ENCODE assay signal across 1 cellular context in the genomic region with DNA sequence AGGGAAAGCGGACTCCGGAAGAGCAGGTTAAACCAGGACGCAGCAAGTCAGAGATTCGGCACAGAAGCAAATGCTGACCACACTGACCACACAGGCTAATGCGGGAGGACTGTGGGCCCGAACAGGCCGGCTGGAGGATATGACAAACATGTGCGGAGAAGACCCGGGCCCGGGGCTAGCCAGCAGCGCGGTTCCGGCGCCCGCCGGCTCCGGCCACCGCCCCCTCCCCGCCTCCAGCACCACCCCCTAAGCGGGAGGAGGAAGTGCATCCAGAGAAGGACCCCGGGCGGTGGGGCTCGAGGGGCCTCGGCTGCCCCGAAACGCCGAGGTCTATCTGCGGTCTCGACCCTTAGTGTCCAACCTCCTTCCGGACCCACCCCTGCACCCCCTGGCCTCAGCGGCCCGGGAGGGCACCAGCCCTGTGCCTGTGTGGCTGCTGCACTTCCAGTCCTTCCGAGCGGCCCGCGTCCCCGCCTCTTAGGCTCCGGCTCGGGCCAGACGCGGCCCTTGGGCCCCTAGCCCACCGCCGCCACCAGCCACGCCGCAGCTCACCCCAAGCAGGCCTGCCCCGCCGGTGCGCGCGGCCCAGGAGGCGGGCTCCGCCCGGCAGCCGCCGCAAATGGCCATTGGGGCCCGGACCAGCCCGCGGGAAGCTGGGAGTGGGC.
TF ChIP-seq lines count a peak whose summit lies in the region.

No MANE protein-coding gene starts in this region.

TF ChIP-seq in HepG2, 621 proteins besides CTCF, POLR2A, EP300 and RAD21 (continues in another document):
- TF ChIP-seq ATF7-NPFF (CRISPR knock-in tag; IDR thresholded peaks at IDR 0.05; ENCODE audit: low read depth) = peak; percentile 56
- TF ChIP-seq SETDB1 (CRISPR knock-in tag; IDR thresholded peaks at IDR 0.05; ENCODE audit: borderline replicate concordance) = no peak
- TF ChIP-seq ZNF768 (CRISPR knock-in tag; IDR thresholded peaks at IDR 0.05) = 0 out of 2 replicates have a peak, but pooled peaks have one; percentile 56
- 0 out of 2 replicates have a peak, but pooled peaks have one; percentile 55 for TF ChIP-seq ZNF274 (CRISPR knock-in tag; IDR thresholded peaks at IDR 0.05)
- no peak for TF ChIP-seq EEA1 (CRISPR knock-in tag; IDR thresholded peaks at IDR 0.05; ENCODE audit: borderline replicate concordance)
- TF ChIP-seq, protein P1, sequence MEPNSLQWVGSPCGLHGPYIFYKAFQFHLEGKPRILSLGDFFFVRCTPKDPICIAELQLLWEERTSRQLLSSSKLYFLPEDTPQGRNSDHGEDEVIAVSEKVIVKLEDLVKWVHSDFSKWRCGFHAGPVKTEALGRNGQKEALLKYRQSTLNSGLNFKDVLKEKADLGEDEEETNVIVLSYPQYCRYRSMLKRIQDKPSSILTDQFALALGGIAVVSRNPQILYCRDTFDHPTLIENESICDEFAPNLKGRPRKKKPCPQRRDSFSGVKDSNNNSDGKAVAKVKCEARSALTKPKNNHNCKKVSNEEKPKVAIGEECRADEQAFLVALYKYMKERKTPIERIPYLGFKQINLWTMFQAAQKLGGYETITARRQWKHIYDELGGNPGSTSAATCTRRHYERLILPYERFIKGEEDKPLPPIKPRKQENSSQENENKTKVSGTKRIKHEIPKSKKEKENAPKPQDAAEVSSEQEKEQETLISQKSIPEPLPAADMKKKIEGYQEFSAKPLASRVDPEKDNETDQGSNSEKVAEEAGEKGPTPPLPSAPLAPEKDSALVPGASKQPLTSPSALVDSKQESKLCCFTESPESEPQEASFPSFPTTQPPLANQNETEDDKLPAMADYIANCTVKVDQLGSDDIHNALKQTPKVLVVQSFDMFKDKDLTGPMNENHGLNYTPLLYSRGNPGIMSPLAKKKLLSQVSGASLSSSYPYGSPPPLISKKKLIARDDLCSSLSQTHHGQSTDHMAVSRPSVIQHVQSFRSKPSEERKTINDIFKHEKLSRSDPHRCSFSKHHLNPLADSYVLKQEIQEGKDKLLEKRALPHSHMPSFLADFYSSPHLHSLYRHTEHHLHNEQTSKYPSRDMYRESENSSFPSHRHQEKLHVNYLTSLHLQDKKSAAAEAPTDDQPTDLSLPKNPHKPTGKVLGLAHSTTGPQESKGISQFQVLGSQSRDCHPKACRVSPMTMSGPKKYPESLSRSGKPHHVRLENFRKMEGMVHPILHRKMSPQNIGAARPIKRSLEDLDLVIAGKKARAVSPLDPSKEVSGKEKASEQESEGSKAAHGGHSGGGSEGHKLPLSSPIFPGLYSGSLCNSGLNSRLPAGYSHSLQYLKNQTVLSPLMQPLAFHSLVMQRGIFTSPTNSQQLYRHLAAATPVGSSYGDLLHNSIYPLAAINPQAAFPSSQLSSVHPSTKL (CRISPR knock-in tag; IDR thresholded peaks at IDR 0.05) = peak; percentile 52; the same call in 1 of the 2 replicates
- TF ChIP-seq HNRNPL (IDR thresholded peaks at IDR 0.05; ENCODE audit: low read depth, low read length) = peak; percentile 68; the same call in 1 of the 2 replicates
- TF ChIP-seq ZMYM4 (CRISPR knock-in tag; IDR thresholded peaks at IDR 0.05) = no peak
- TF ChIP-seq, protein P2, sequence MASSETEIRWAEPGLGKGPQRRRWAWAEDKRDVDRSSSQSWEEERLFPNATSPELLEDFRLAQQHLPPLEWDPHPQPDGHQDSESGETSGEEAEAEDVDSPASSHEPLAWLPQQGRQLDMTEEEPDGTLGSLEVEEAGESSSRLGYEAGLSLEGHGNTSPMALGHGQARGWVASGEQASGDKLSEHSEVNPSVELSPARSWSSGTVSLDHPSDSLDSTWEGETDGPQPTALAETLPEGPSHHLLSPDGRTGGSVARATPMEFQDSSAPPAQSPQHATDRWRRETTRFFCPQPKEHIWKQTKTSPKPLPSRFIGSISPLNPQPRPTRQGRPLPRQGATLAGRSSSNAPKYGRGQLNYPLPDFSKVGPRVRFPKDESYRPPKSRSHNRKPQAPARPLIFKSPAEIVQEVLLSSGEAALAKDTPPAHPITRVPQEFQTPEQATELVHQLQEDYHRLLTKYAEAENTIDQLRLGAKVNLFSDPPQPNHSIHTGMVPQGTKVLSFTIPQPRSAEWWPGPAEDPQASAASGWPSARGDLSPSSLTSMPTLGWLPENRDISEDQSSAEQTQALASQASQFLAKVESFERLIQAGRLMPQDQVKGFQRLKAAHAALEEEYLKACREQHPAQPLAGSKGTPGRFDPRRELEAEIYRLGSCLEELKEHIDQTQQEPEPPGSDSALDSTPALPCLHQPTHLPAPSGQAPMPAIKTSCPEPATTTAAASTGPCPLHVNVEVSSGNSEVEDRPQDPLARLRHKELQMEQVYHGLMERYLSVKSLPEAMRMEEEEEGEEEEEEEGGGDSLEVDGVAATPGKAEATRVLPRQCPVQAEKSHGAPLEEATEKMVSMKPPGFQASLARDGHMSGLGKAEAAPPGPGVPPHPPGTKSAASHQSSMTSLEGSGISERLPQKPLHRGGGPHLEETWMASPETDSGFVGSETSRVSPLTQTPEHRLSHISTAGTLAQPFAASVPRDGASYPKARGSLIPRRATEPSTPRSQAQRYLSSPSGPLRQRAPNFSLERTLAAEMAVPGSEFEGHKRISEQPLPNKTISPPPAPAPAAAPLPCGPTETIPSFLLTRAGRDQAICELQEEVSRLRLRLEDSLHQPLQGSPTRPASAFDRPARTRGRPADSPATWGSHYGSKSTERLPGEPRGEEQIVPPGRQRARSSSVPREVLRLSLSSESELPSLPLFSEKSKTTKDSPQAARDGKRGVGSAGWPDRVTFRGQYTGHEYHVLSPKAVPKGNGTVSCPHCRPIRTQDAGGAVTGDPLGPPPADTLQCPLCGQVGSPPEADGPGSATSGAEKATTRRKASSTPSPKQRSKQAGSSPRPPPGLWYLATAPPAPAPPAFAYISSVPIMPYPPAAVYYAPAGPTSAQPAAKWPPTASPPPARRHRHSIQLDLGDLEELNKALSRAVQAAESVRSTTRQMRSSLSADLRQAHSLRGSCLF (CRISPR knock-in tag; IDR thresholded peaks at IDR 0.05; ENCODE audit: borderline replicate concordance) = no peak
- no peak for TF ChIP-seq ZBTB1 (CRISPR knock-in tag; IDR thresholded peaks at IDR 0.05; ENCODE audit: borderline replicate concordance)
- TF ChIP-seq ZNF557 (CRISPR knock-in tag; IDR thresholded peaks at IDR 0.05) = 0 out of 2 replicates have a peak, but pooled peaks have one; percentile 22
- TF ChIP-seq, protein P3, sequence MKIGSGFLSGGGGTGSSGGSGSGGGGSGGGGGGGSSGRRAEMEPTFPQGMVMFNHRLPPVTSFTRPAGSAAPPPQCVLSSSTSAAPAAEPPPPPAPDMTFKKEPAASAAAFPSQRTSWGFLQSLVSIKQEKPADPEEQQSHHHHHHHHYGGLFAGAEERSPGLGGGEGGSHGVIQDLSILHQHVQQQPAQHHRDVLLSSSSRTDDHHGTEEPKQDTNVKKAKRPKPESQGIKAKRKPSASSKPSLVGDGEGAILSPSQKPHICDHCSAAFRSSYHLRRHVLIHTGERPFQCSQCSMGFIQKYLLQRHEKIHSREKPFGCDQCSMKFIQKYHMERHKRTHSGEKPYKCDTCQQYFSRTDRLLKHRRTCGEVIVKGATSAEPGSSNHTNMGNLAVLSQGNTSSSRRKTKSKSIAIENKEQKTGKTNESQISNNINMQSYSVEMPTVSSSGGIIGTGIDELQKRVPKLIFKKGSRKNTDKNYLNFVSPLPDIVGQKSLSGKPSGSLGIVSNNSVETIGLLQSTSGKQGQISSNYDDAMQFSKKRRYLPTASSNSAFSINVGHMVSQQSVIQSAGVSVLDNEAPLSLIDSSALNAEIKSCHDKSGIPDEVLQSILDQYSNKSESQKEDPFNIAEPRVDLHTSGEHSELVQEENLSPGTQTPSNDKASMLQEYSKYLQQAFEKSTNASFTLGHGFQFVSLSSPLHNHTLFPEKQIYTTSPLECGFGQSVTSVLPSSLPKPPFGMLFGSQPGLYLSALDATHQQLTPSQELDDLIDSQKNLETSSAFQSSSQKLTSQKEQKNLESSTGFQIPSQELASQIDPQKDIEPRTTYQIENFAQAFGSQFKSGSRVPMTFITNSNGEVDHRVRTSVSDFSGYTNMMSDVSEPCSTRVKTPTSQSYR (CRISPR knock-in tag; IDR thresholded peaks at IDR 0.05; ENCODE audit: borderline replicate concordance) = no peak
- TF ChIP-seq PHF21A (CRISPR knock-in tag; IDR thresholded peaks at IDR 0.05) = peak; percentile 29
- TF ChIP-seq NFIB (CRISPR knock-in tag; IDR thresholded peaks at IDR 0.05; ENCODE audit: borderline replicate concordance) = no peak
- peak; percentile 58 for TF ChIP-seq MED8 (CRISPR knock-in tag; IDR thresholded peaks at IDR 0.05; ENCODE audit: insufficient replicate concordance)
- 0 out of 2 replicates have a peak, but pooled peaks have one; percentile 7 for TF ChIP-seq PHF20 (CRISPR knock-in tag; IDR thresholded peaks at IDR 0.05)
- TF ChIP-seq GABPB1 (CRISPR knock-in tag; IDR thresholded peaks at IDR 0.05) = peak; percentile 75
- TF ChIP-seq ZBTB7B (CRISPR knock-in tag; IDR thresholded peaks at IDR 0.05) = peak; percentile 36; the same call in 1 of the 2 replicates
- 0 out of 2 replicates have a peak, but pooled peaks have one; percentile 10 for TF ChIP-seq ZNF615 (CRISPR knock-in tag; IDR thresholded peaks at IDR 0.05; ENCODE audit: borderline replicate concordance)
- TF ChIP-seq SOX6 (IDR thresholded peaks at IDR 0.05) = no peak
- TF ChIP-seq SOX6 (CRISPR knock-in tag; IDR thresholded peaks at IDR 0.05) = peak; percentile 20; the same call in 1 of the 2 replicates
- 0 out of 4 replicates have a peak, but pooled peaks of 1 of the 2 experiments have one; percentile 43 for TF ChIP-seq KLF16 (CRISPR knock-in tag; IDR thresholded peaks at IDR 0.05)
- no peak for TF ChIP-seq RCOR2 (CRISPR knock-in tag; IDR thresholded peaks at IDR 0.05)
- no peak for TF ChIP-seq ZEB1 (IDR thresholded peaks at IDR 0.05; ENCODE audit: insufficient replicate concordance, low read depth)
- TF ChIP-seq, protein P4, sequence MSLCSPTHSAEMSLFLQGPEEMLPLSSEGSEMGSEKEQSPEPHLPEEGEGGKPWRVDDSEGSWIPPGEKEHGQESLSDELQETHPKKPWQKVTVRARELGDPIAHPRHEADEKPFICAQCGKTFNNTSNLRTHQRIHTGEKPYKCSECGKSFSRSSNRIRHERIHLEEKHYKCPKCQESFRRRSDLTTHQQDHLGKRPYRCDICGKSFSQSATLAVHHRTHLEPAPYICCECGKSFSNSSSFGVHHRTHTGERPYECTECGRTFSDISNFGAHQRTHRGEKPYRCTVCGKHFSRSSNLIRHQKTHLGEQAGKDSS (CRISPR knock-in tag; IDR thresholded peaks at IDR 0.05; ENCODE audit: borderline replicate concordance, low read depth) = 0 out of 2 replicates have a peak, but pooled peaks have one; percentile 12
- 0 out of 2 replicates have a peak, but pooled peaks have one; percentile 26 for TF ChIP-seq HOXD1 (CRISPR knock-in tag; IDR thresholded peaks at IDR 0.05)
- TF ChIP-seq ZNF678 (CRISPR knock-in tag; IDR thresholded peaks at IDR 0.05) = 0 out of 2 replicates have a peak, but pooled peaks have one; percentile 27
- TF ChIP-seq, protein P5, sequence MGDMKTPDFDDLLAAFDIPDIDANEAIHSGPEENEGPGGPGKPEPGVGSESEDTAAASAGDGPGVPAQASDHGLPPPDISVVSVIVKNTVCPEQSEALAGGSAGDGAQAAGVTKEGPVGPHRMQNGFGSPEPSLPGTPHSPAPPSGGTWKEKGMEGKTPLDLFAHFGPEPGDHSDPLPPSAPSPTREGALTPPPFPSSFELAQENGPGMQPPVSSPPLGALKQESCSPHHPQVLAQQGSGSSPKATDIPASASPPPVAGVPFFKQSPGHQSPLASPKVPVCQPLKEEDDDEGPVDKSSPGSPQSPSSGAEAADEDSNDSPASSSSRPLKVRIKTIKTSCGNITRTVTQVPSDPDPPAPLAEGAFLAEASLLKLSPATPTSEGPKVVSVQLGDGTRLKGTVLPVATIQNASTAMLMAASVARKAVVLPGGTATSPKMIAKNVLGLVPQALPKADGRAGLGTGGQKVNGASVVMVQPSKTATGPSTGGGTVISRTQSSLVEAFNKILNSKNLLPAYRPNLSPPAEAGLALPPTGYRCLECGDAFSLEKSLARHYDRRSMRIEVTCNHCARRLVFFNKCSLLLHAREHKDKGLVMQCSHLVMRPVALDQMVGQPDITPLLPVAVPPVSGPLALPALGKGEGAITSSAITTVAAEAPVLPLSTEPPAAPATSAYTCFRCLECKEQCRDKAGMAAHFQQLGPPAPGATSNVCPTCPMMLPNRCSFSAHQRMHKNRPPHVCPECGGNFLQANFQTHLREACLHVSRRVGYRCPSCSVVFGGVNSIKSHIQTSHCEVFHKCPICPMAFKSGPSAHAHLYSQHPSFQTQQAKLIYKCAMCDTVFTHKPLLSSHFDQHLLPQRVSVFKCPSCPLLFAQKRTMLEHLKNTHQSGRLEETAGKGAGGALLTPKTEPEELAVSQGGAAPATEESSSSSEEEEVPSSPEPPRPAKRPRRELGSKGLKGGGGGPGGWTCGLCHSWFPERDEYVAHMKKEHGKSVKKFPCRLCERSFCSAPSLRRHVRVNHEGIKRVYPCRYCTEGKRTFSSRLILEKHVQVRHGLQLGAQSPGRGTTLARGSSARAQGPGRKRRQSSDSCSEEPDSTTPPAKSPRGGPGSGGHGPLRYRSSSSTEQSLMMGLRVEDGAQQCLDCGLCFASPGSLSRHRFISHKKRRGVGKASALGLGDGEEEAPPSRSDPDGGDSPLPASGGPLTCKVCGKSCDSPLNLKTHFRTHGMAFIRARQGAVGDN (CRISPR knock-in tag; IDR thresholded peaks at IDR 0.05) = peak; percentile 86
- TF ChIP-seq SYNCRIP (IDR thresholded peaks at IDR 0.05; ENCODE audit: insufficient read depth, low read depth, low read length) = no peak
- no peak for TF ChIP-seq JUND (CRISPR knock-in tag; IDR thresholded peaks at IDR 0.05)
- TF ChIP-seq, protein P6, sequence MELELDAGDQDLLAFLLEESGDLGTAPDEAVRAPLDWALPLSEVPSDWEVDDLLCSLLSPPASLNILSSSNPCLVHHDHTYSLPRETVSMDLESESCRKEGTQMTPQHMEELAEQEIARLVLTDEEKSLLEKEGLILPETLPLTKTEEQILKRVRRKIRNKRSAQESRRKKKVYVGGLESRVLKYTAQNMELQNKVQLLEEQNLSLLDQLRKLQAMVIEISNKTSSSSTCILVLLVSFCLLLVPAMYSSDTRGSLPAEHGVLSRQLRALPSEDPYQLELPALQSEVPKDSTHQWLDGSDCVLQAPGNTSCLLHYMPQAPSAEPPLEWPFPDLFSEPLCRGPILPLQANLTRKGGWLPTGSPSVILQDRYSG (CRISPR knock-in tag; IDR thresholded peaks at IDR 0.05) = 0 out of 2 replicates have a peak, but pooled peaks have one; percentile 19
- TF ChIP-seq, protein P7, sequence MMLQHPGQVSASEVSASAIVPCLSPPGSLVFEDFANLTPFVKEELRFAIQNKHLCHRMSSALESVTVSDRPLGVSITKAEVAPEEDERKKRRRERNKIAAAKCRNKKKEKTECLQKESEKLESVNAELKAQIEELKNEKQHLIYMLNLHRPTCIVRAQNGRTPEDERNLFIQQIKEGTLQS (CRISPR knock-in tag; IDR thresholded peaks at IDR 0.05) = no peak
